17 cellular contexts compared by ENCODE assay signal in genomic region chr3:2944628-2945027, GRCh38.
DNase-seq lines count a peak whose midpoint lies in the region; ATAC-seq and TF ChIP-seq lines count a peak whose summit lies in the region.
"Had no signal": no experiment of that assay in that cellular context is flagged by ENCODE, and none has a peak within 500 bp of the region (broad histone marks: within the 10 kb centered on the region; RNA-seq: fewer than 3 reads in every experiment).

No MANE protein-coding gene starts in this region.

- ATAC-seq in GM18511 (IDR thresholded peaks at IDR 0.05; ENCODE audit: unreplicated experiment) (peak; percentile 89), GM21360 (IDR thresholded peaks at IDR 0.05; ENCODE audit: unreplicated experiment) (peak; percentile 95), HG02938 (IDR thresholded peaks at IDR 0.05; ENCODE audit: unreplicated experiment) (peak; percentile 93), HG03565 (IDR thresholded peaks at IDR 0.05; ENCODE audit: unreplicated experiment) (peak; percentile 91), Right ventricle myocardium inferior (no peak)
- ATAC-seq: activated T-cell treated with anti-CD3 and anti-CD28 coated beads, Interleukin-2, amount 50 U/mL, for 4 hours; effector memory CD8-positive, alpha-beta T cell had no signal

- intact Hi-C loops in Right ventricle myocardium inferior (cut with DNase I) = no loop called here

- no peak for TF ChIP-seq CTCF in GM10266 (IDR thresholded peaks at IDR 0.05; ENCODE audit: control insufficient read depth, insufficient read depth, low read depth, missing control alignments)

- DNase-seq in C1 segment of cervical spinal cord (lab: John Stamatoyannopoulos, UW) (no peak), NCI-H2107 (lab: John Stamatoyannopoulos, UW) (no peak), GM10266 (ENCODE audit: extremely low spot score) (no peak), Right ventricle myocardium inferior (ENCODE audit: missing footprints) (no peak)
- DNase-seq: activated T-cell treated with anti-CD3 and anti-CD28 coated beads, Interleukin-2, amount 50 U/mL, for 4 hours; aorta; BE2C; effector memory CD8-positive, alpha-beta T cell; GDM1; HFFc6; left ventricle myocardium inferior; NCI-H2227 treated with DMSO at 0.1 percent for 48 hours; occipital lobe had no signal
